12 cellular contexts compared by ENCODE assay signal in genomic region chr16:67179421-67180080, GRCh38. TPM values are rescaled to one million over a fixed set of nuclear protein-coding genes. Genes with fewer than 3 reads are reported as not detected.
DNase-seq lines count a peak whose midpoint lies in the region; ATAC-seq, FAIRE-seq and TF ChIP-seq lines count a peak whose summit lies in the region.
"Had no signal": no experiment of that assay in that cellular context is flagged by ENCODE, and none has a peak within 500 bp of the region (broad histone marks: within the 10 kb centered on the region; RNA-seq: fewer than 3 reads in every experiment).

No MANE protein-coding gene starts in this region.

- TF ChIP-seq CTCF in HepG2 (CRISPR knock-in tag; IDR thresholded peaks at IDR 0.05) = peak; percentile 63
- peak in 2 of 4 donors; percentile 6 to 15 for TF ChIP-seq CTCF in right lobe of liver (IDR thresholded peaks at IDR 0.05)
- TF ChIP-seq CTCF in Loucy (conservative IDR thresholded peaks at IDR 0.05; ENCODE audit: low read length) = peak; percentile 39; the same call in 1 of the 2 replicates
- peak; percentile 35 for TF ChIP-seq CTCF in bronchial epithelial cell (IDR thresholded peaks at IDR 0.05; ENCODE audit: insufficient read depth, low read length, severe bottlenecking)

- POLR2A ChIA-PET in HepG2 (lab: Yijun Ruan, JAX) = interaction anchor here (1.0 kb wide), 1 partner anchor 19 kb away, joined by 3 read pairs; no protein-coding TSS in a partner anchor

- FAIRE-seq in HepG2 (lab: Jason Lieb, UNC) (no peak), bronchial epithelial cell (lab: Jason Lieb, UNC) (no peak), H54 (lab: Jason Lieb, UNC) (no peak)

- H3K27me3 ChIP-seq in HepG2 (ENCODE audit: control insufficient read depth in 1 of 2, insufficient read depth in 2 of 2, low read length in 2 of 2) (no peaks in the 10 kb centered on the region; a peak in 1 of 5 replicates), right lobe of liver (no peaks in the 10 kb centered on the region), Loucy (ENCODE audit: insufficient read depth, low read length, poor library complexity, severe bottlenecking) (no peaks in the 10 kb centered on the region), bronchial epithelial cell (ENCODE audit: control insufficient read depth, insufficient read depth, low read length) (no peaks in the 10 kb centered on the region)

- no peak overlapping the region for H2AFZ ChIP-seq in HepG2 (ENCODE audit: low read length)
- H2AFZ ChIP-seq in Loucy (ENCODE audit: low read length) = no peak overlapping the region

- H4K20me1 ChIP-seq in HepG2 (ENCODE audit: insufficient read depth, low read length) = no peaks in the 10 kb centered on the region; the same call in 1 of the 2 replicates
- peaks cover 13% of the 10 kb centered on the region for H4K20me1 ChIP-seq in Loucy (ENCODE audit: insufficient read depth, low read length, poor library complexity, severe bottlenecking)

- CTCF ChIA-PET in HepG2 (lab: Yijun Ruan, JAX; ENCODE audit: low intra/inter-chr PET ratio, low total read pairs) = interaction anchor here (1.3 kb wide), 1 partner anchor 225 kb away, joined by 5 read pairs; no protein-coding TSS in a partner anchor

- H3K9me3 ChIP-seq in HepG2 (ENCODE audit: low read length) (no peaks in the 10 kb centered on the region), right lobe of liver (no peaks in the 10 kb centered on the region), Loucy (ENCODE audit: insufficient read depth, low read depth, low read length) (no peaks in the 10 kb centered on the region)

- ATAC-seq in HepG2 (peak; percentile 13), right lobe of liver (no peak), GM21381 (IDR thresholded peaks at IDR 0.05; ENCODE audit: unreplicated experiment) (no peak), HG03571 (IDR thresholded peaks at IDR 0.05; ENCODE audit: unreplicated experiment) (no peak)
- no peak for ATAC-seq in activated CD4-positive, CD25-positive, alpha-beta regulatory T cell treated with anti-CD3 and anti-CD28 coated beads, Interleukin-2, amount 50 U/mL, for 24 hours
- ATAC-seq: natural killer cell had no signal

- H3K36me3 ChIP-seq in HepG2 (replicated peaks in 1 of 2; ENCODE audit: control insufficient read depth in 1 of 2, insufficient read depth in 2 of 2, low read length in 2 of 2) (no peaks in the 10 kb centered on the region; a peak in 1 of 5 replicates), right lobe of liver (no peaks in the 10 kb centered on the region), Loucy (ENCODE audit: insufficient read depth, low read length) (no peaks in the 10 kb centered on the region), bronchial epithelial cell (ENCODE audit: control insufficient read depth, insufficient read depth, low read length) (peaks cover 5% of the 10 kb centered on the region)

- no peaks in the 10 kb centered on the region for H3F3A ChIP-seq in Loucy (ENCODE audit: low read depth)

- no peak for DNase-seq in HepG2 (ENCODE audit: low spot score)
- DNase-seq in right lobe of liver = no peak
- DNase-seq in bronchial epithelial cell (ENCODE audit: low read depth) = peak; percentile 52
- no peak for DNase-seq in H54 (ENCODE audit: insufficient read length, low spot score)
- DNase-seq: natural killer cell; NCI-H69; stimulated activated naive CD4-positive, alpha-beta T cell had no signal

- TF ChIP-seq POLR2A in HepG2 (IDR thresholded peaks at IDR 0.05; ENCODE audit: insufficient read depth in 1 of 2, low read depth in 2 of 2, low read length in 2 of 2) (no peak), right lobe of liver (IDR thresholded peaks at IDR 0.05) (no peak), H54 (IDR thresholded peaks at IDR 0.05; ENCODE audit: low read depth, low read length) (no peak)

- H3K4me1 ChIP-seq in HepG2 (ENCODE audit: insufficient read depth, low read length) (peaks cover 37% of the 10 kb centered on the region), right lobe of liver (peaks cover 0 to 23% (median 6%) of the 10 kb centered on the region in 4 donors), Loucy (ENCODE audit: insufficient read depth, low read length, poor library complexity, severe bottlenecking) (peaks cover 25% of the 10 kb centered on the region)

- 0 out of 2 replicates have a peak, but pooled peaks have one; percentile 15 for TF ChIP-seq RAD21 in HepG2 (CRISPR knock-in tag; IDR thresholded peaks at IDR 0.05)

- WGBS in HepG2 (ENCODE audit: low lambda C conversion rate) = 82% methylated on average over 11 of the region's 13 CpGs
- no CpG with 5 or more reads among the region's 13 CpGs for WGBS in right lobe of liver (ENCODE audit: insufficient coverage, low coverage, low lambda C conversion rate, missing lambda C conversion rate)

- H3K4me3 ChIP-seq in HepG2 (replicated peaks in 1 of 3; ENCODE audit: insufficient read depth in 1 of 3, low read depth in 2 of 3, low read length in 3 of 3) = no peak overlapping the region
- no peak overlapping the region for H3K4me3 ChIP-seq in right lobe of liver
- no peak overlapping the region for H3K4me3 ChIP-seq in Loucy (ENCODE audit: low read length, poor library complexity, severe bottlenecking)
- no peak overlapping the region for H3K4me3 ChIP-seq in bronchial epithelial cell (ENCODE audit: low read depth, low read length)

- no peaks in the 10 kb centered on the region for H3K9me2 ChIP-seq in Loucy (replicated peaks; ENCODE audit: low read depth, low read length)

- in situ Hi-C loops in HepG2 (cut with HindIII; ENCODE audit: extremely low pct_ligation_motif_present, low pct_unique_long_range_greater_than_20kb) = no loop called here

- H3K27ac ChIP-seq in HepG2 (ENCODE audit: extremely low read length, insufficient read depth, low read length) (no peak overlapping the region), right lobe of liver (no peak overlapping the region)

- H3K9ac ChIP-seq in HepG2 (ENCODE audit: insufficient read depth, low read depth, low read length) (no peak overlapping the region), Loucy (ENCODE audit: low read depth, low read length, poor library complexity, severe bottlenecking) (no peak overlapping the region)

- no TSS peak for BruUV-seq in HepG2 (replicated peaks; lab: Mats Ljungman, UMichigan)

- H3K4me2 ChIP-seq in HepG2 (ENCODE audit: low read depth, low read length) = no peak overlapping the region
- H3K4me2 ChIP-seq in Loucy (ENCODE audit: low read depth, low read length, poor library complexity, severe bottlenecking) = no peak overlapping the region

- no peak for TF ChIP-seq EP300 in HepG2 (IDR thresholded peaks at IDR 0.05; ENCODE audit: low read depth in 2 of 2, low read length in 2 of 2)
- no peak; the same call in 1 of the 2 replicates for TF ChIP-seq EP300 in HepG2 (CRISPR knock-in tag; IDR thresholded peaks at IDR 0.05; ENCODE audit: borderline replicate concordance)

- intact Hi-C loops in HepG2 (cut with micrococcal nuclease; ENCODE audit: unreplicated experiment) (no loop called here), right lobe of liver (cut with DNase I) (no loop called here)

- H3K79me2 ChIP-seq in HepG2 (ENCODE audit: insufficient read depth, low read length) (no peaks in the 10 kb centered on the region), Loucy (ENCODE audit: insufficient read depth, low read length) (peaks cover 33% of the 10 kb centered on the region)

RNA-seq across cellular contexts. Expression of gene MATCAP1, which starts 4.2 kb away (rescaled TPM):
- total RNA-seq in HepG2 (2016; rRNA removed; fragmentation: Illumina TruSeq; extraction: Trizol) = 4.4 and 11.2 TPM in 2 replicates
- total RNA-seq in HepG2 (2016; cell fraction: cytosol; rRNA removed; fragmentation: Illumina TruSeq; extraction: Trizol; ENCODE audit: low read depth) = 1.6 and 1.8 TPM in 2 replicates
- total RNA-seq in HepG2 (2016; cell fraction: insoluble cytoplasmic fraction; rRNA removed; fragmentation: Illumina TruSeq; extraction: Trizol) = 2.7 and 10.6 TPM in 2 replicates
- 2.7 and 2.9 TPM in 2 replicates for total RNA-seq in HepG2 (2016; cell fraction: membrane; rRNA removed; fragmentation: Illumina TruSeq; extraction: Trizol)
- 17.2 and 18.4 TPM in 2 replicates for total RNA-seq in HepG2 (2016; cell fraction: nucleus; rRNA removed; fragmentation: Illumina TruSeq; extraction: Trizol)
- 24.5 and 27.2 TPM in 2 replicates for polyA plus RNA-seq in HepG2 (2011; rRNA removed)
- polyA plus RNA-seq in HepG2 (2011; cell fraction: cytosol; rRNA removed) = 8.7 and 14.3 TPM in 2 replicates
- 237 and 259 TPM in 2 replicates for polyA plus RNA-seq in HepG2 (2011; cell fraction: nucleus; rRNA removed)
- 13.7 and 14.6 TPM in 2 replicates for polyA plus RNA-seq in HepG2 (2012)
- polyA plus RNA-seq in HepG2 (2016; cell fraction: cytosol; fragmentation: Illumina TruSeq; extraction: Trizol; ENCODE audit: low read depth) = 0.87 TPM in 2 replicates
- 2.4 and 4.1 TPM in 2 replicates for polyA plus RNA-seq in HepG2 (2016; cell fraction: insoluble cytoplasmic fraction; fragmentation: Illumina TruSeq; extraction: Trizol; ENCODE audit: low read depth)
- polyA plus RNA-seq in HepG2 (2016; cell fraction: membrane; fragmentation: Illumina TruSeq; extraction: Trizol; ENCODE audit: low read depth) = 2.0 and 2.4 TPM in 2 replicates
- 49.4 and 51.7 TPM in 2 replicates for polyA plus RNA-seq in HepG2 (2016; cell fraction: nucleus; fragmentation: Illumina TruSeq; extraction: Trizol; ENCODE audit: insufficient read depth, low read depth)
- polyA minus RNA-seq in HepG2 (2011; rRNA and poly(A)+ RNA removed; ENCODE audit: low replicate concordance) = 9.7 and 21.1 TPM in 2 replicates
- 3.8 and 4.3 TPM in 2 replicates for polyA minus RNA-seq in HepG2 (2011; cell fraction: cytosol; rRNA and poly(A)+ RNA removed)
- 45.8 and 47.5 TPM in 2 replicates for polyA minus RNA-seq in HepG2 (2011; cell fraction: nucleus; rRNA and poly(A)+ RNA removed)
- total RNA-seq in right lobe of liver = 10 to 100 TPM in 2 of 6 experiments, 1 to 10 TPM in 4; 3.5 to 13.8 (median 9.3) TPM
- total RNA-seq in bronchial epithelial cell = 5.5 and 5.8 TPM in 2 replicates

RNA-seq across cellular contexts. Expression of gene NOL3, which starts 9.2 kb away (rescaled TPM):
- total RNA-seq in HepG2 (2016; rRNA removed; fragmentation: Illumina TruSeq; extraction: Trizol) (3.1 and 5.7 TPM in 2 replicates), right lobe of liver (10 to 100 TPM; 21.5 to 44.3 (median 28.1) TPM), bronchial epithelial cell (28.2 and 37.8 TPM in 2 replicates)
- total RNA-seq in HepG2 (2016; cell fraction: cytosol; rRNA removed; fragmentation: Illumina TruSeq; extraction: Trizol; ENCODE audit: low read depth) = 0.91 and 1.1 TPM in 2 replicates
- 3.8 and 4.1 TPM in 2 replicates for total RNA-seq in HepG2 (2016; cell fraction: insoluble cytoplasmic fraction; rRNA removed; fragmentation: Illumina TruSeq; extraction: Trizol)
- 2.1 and 2.2 TPM in 2 replicates for total RNA-seq in HepG2 (2016; cell fraction: membrane; rRNA removed; fragmentation: Illumina TruSeq; extraction: Trizol)
- total RNA-seq in HepG2 (2016; cell fraction: nucleus; rRNA removed; fragmentation: Illumina TruSeq; extraction: Trizol) = 2.7 and 3.0 TPM in 2 replicates
- polyA plus RNA-seq in HepG2 (2011; rRNA removed) = 20.5 and 23.3 TPM in 2 replicates
- polyA plus RNA-seq in HepG2 (2011; cell fraction: cytosol; rRNA removed) = 9.2 and 14.1 TPM in 2 replicates
- 78.8 and 95.6 TPM in 2 replicates for polyA plus RNA-seq in HepG2 (2011; cell fraction: nucleus; rRNA removed)
- polyA plus RNA-seq in HepG2 (2012) = 23.5 and 26.3 TPM in 2 replicates
- polyA plus RNA-seq in HepG2 (2016; cell fraction: cytosol; fragmentation: Illumina TruSeq; extraction: Trizol; ENCODE audit: low read depth) = 1.1 and 1.3 TPM in 2 replicates
- polyA plus RNA-seq in HepG2 (2016; cell fraction: insoluble cytoplasmic fraction; fragmentation: Illumina TruSeq; extraction: Trizol; ENCODE audit: low read depth) = 3.6 TPM in 2 replicates
- polyA plus RNA-seq in HepG2 (2016; cell fraction: membrane; fragmentation: Illumina TruSeq; extraction: Trizol; ENCODE audit: low read depth) = 2.3 and 2.9 TPM in 2 replicates
- polyA plus RNA-seq in HepG2 (2016; cell fraction: nucleus; fragmentation: Illumina TruSeq; extraction: Trizol; ENCODE audit: insufficient read depth, low read depth) = 18.2 and 26.0 TPM in 2 replicates
- polyA minus RNA-seq in HepG2 (2011; rRNA and poly(A)+ RNA removed; ENCODE audit: low replicate concordance) = 5.4 and 16.0 TPM in 2 replicates
- polyA minus RNA-seq in HepG2 (2011; cell fraction: cytosol; rRNA and poly(A)+ RNA removed) = 2.8 and 3.7 TPM in 2 replicates
- 14.3 and 16.3 TPM in 2 replicates for polyA minus RNA-seq in HepG2 (2011; cell fraction: nucleus; rRNA and poly(A)+ RNA removed)

RNA-seq across cellular contexts. Expression of gene EXOC3L1, which starts 10.4 kb away (rescaled TPM):
- total RNA-seq in HepG2 (2016; rRNA removed; fragmentation: Illumina TruSeq; extraction: Trizol) (not detected in 2 replicates), right lobe of liver (1 to 10 TPM; 1.8 to 4.3 (median 2.5) TPM), bronchial epithelial cell (not detected in 2 replicates)
- total RNA-seq in HepG2 (2016; cell fraction: cytosol; rRNA removed; fragmentation: Illumina TruSeq; extraction: Trizol; ENCODE audit: low read depth) = not detected in 2 replicates
- total RNA-seq in HepG2 (2016; cell fraction: insoluble cytoplasmic fraction; rRNA removed; fragmentation: Illumina TruSeq; extraction: Trizol) = not detected in 2 replicates
- not detected in 2 replicates for total RNA-seq in HepG2 (2016; cell fraction: membrane; rRNA removed; fragmentation: Illumina TruSeq; extraction: Trizol)
- total RNA-seq in HepG2 (2016; cell fraction: nucleus; rRNA removed; fragmentation: Illumina TruSeq; extraction: Trizol) = not detected in 2 replicates
- 0.10 and 0.12 TPM in 2 replicates for polyA plus RNA-seq in HepG2 (2011; rRNA removed)
- polyA plus RNA-seq in HepG2 (2011; cell fraction: cytosol; rRNA removed) = 0.15 and 0.21 TPM in 2 replicates
- 1.1 and 1.6 TPM in 2 replicates for polyA plus RNA-seq in HepG2 (2011; cell fraction: nucleus; rRNA removed)
- polyA plus RNA-seq in HepG2 (2012) = 0.17 and 0.48 TPM in 2 replicates
- polyA plus RNA-seq in HepG2 (2016; cell fraction: cytosol; fragmentation: Illumina TruSeq; extraction: Trizol; ENCODE audit: low read depth) = not detected in 2 replicates
- polyA plus RNA-seq in HepG2 (2016; cell fraction: insoluble cytoplasmic fraction; fragmentation: Illumina TruSeq; extraction: Trizol; ENCODE audit: low read depth) = not detected in 2 replicates
- not detected in 2 replicates for polyA plus RNA-seq in HepG2 (2016; cell fraction: membrane; fragmentation: Illumina TruSeq; extraction: Trizol; ENCODE audit: low read depth)
- polyA plus RNA-seq in HepG2 (2016; cell fraction: nucleus; fragmentation: Illumina TruSeq; extraction: Trizol; ENCODE audit: insufficient read depth, low read depth) = not detected in 2 replicates
- polyA minus RNA-seq in HepG2 (2011; rRNA and poly(A)+ RNA removed; ENCODE audit: low replicate concordance) = 0.14 TPM in 1 of 2 replicates, not detected in the other
- polyA minus RNA-seq in HepG2 (2011; cell fraction: cytosol; rRNA and poly(A)+ RNA removed) = not detected in 2 replicates
- polyA minus RNA-seq in HepG2 (2011; cell fraction: nucleus; rRNA and poly(A)+ RNA removed) = 0.52 TPM in 1 of 2 replicates, not detected in the other
- total RNA-seq: fibroblast of villous mesenchyme, natural killer cell had no signal

RNA-seq across cellular contexts. Expression of gene E2F4, which starts 12.4 kb away (rescaled TPM):
- total RNA-seq in HepG2 (2016; rRNA removed; fragmentation: Illumina TruSeq; extraction: Trizol) (73.7 and 84.8 TPM in 2 replicates), right lobe of liver (10 to 100 TPM; 14.4 to 36.4 (median 22.4) TPM), bronchial epithelial cell (47.1 and 47.6 TPM in 2 replicates)
- total RNA-seq in HepG2 (2016; cell fraction: cytosol; rRNA removed; fragmentation: Illumina TruSeq; extraction: Trizol; ENCODE audit: low read depth) = 111 and 122 TPM in 2 replicates
- 66.9 and 81.3 TPM in 2 replicates for total RNA-seq in HepG2 (2016; cell fraction: insoluble cytoplasmic fraction; rRNA removed; fragmentation: Illumina TruSeq; extraction: Trizol)
- 156 and 162 TPM in 2 replicates for total RNA-seq in HepG2 (2016; cell fraction: membrane; rRNA removed; fragmentation: Illumina TruSeq; extraction: Trizol)
- total RNA-seq in HepG2 (2016; cell fraction: nucleus; rRNA removed; fragmentation: Illumina TruSeq; extraction: Trizol) = 71.5 and 85.9 TPM in 2 replicates
- polyA plus RNA-seq in HepG2 (2011; rRNA removed) = 91.2 and 106 TPM in 2 replicates
- polyA plus RNA-seq in HepG2 (2011; cell fraction: cytosol; rRNA removed) = 63.8 and 83.4 TPM in 2 replicates
- polyA plus RNA-seq in HepG2 (2011; cell fraction: nucleus; rRNA removed) = 329 and 348 TPM in 2 replicates
- polyA plus RNA-seq in HepG2 (2012) = 45.8 and 56.9 TPM in 2 replicates
- 109 and 110 TPM in 2 replicates for polyA plus RNA-seq in HepG2 (2016; cell fraction: cytosol; fragmentation: Illumina TruSeq; extraction: Trizol; ENCODE audit: low read depth)
- polyA plus RNA-seq in HepG2 (2016; cell fraction: insoluble cytoplasmic fraction; fragmentation: Illumina TruSeq; extraction: Trizol; ENCODE audit: low read depth) = 72.0 and 83.6 TPM in 2 replicates
- polyA plus RNA-seq in HepG2 (2016; cell fraction: membrane; fragmentation: Illumina TruSeq; extraction: Trizol; ENCODE audit: low read depth) = 149 and 153 TPM in 2 replicates
- 186 TPM in 2 replicates for polyA plus RNA-seq in HepG2 (2016; cell fraction: nucleus; fragmentation: Illumina TruSeq; extraction: Trizol; ENCODE audit: insufficient read depth, low read depth)
- 122 and 150 TPM in 2 replicates for polyA minus RNA-seq in HepG2 (2011; rRNA and poly(A)+ RNA removed; ENCODE audit: low replicate concordance)
- 32.3 and 33.8 TPM in 2 replicates for polyA minus RNA-seq in HepG2 (2011; cell fraction: cytosol; rRNA and poly(A)+ RNA removed)
- polyA minus RNA-seq in HepG2 (2011; cell fraction: nucleus; rRNA and poly(A)+ RNA removed) = 77.0 and 99.3 TPM in 2 replicates

RNA-seq across cellular contexts. Expression of gene HSF4, which starts 15.0 kb away (rescaled TPM):
- total RNA-seq in HepG2 (2016; rRNA removed; fragmentation: Illumina TruSeq; extraction: Trizol) (0.41 and 3.5 TPM in 2 replicates), right lobe of liver (10 to 100 TPM; 10.4 to 44.1 (median 30.1) TPM), bronchial epithelial cell (3.7 and 8.1 TPM in 2 replicates)
- total RNA-seq in HepG2 (2016; cell fraction: cytosol; rRNA removed; fragmentation: Illumina TruSeq; extraction: Trizol; ENCODE audit: low read depth) = 0.44 and 1.0 TPM in 2 replicates
- total RNA-seq in HepG2 (2016; cell fraction: insoluble cytoplasmic fraction; rRNA removed; fragmentation: Illumina TruSeq; extraction: Trizol) = 0.79 and 3.2 TPM in 2 replicates
- total RNA-seq in HepG2 (2016; cell fraction: membrane; rRNA removed; fragmentation: Illumina TruSeq; extraction: Trizol) = 0.59 and 0.68 TPM in 2 replicates
- 4.6 and 5.3 TPM in 2 replicates for total RNA-seq in HepG2 (2016; cell fraction: nucleus; rRNA removed; fragmentation: Illumina TruSeq; extraction: Trizol)
- 16.9 and 17.9 TPM in 2 replicates for polyA plus RNA-seq in HepG2 (2011; rRNA removed)
- 1.8 and 2.3 TPM in 2 replicates for polyA plus RNA-seq in HepG2 (2011; cell fraction: cytosol; rRNA removed)
- polyA plus RNA-seq in HepG2 (2011; cell fraction: nucleus; rRNA removed) = 319 and 364 TPM in 2 replicates
- polyA plus RNA-seq in HepG2 (2012) = 12.3 and 18.7 TPM in 2 replicates
- polyA plus RNA-seq in HepG2 (2016; cell fraction: cytosol; fragmentation: Illumina TruSeq; extraction: Trizol; ENCODE audit: low read depth) = 0.77 TPM in 1 of 2 replicates, not detected in the other
- 0.87 and 1.1 TPM in 2 replicates for polyA plus RNA-seq in HepG2 (2016; cell fraction: insoluble cytoplasmic fraction; fragmentation: Illumina TruSeq; extraction: Trizol; ENCODE audit: low read depth)
- 0.36 and 0.41 TPM in 2 replicates for polyA plus RNA-seq in HepG2 (2016; cell fraction: membrane; fragmentation: Illumina TruSeq; extraction: Trizol; ENCODE audit: low read depth)
- 18.4 and 20.6 TPM in 2 replicates for polyA plus RNA-seq in HepG2 (2016; cell fraction: nucleus; fragmentation: Illumina TruSeq; extraction: Trizol; ENCODE audit: insufficient read depth, low read depth)
- polyA minus RNA-seq in HepG2 (2011; rRNA and poly(A)+ RNA removed; ENCODE audit: low replicate concordance) = 7.7 and 14.1 TPM in 2 replicates
- polyA minus RNA-seq in HepG2 (2011; cell fraction: cytosol; rRNA and poly(A)+ RNA removed) = 1.1 TPM in 1 of 2 replicates, not detected in the other
- polyA minus RNA-seq in HepG2 (2011; cell fraction: nucleus; rRNA and poly(A)+ RNA removed) = 19.5 and 25.2 TPM in 2 replicates
